In genomic region chr6:4603856-4604369, GRCh38 we compare ENCODE assay signal across 11 cellular contexts.
"Had no signal": no experiment of that assay in that cellular context is flagged by ENCODE, and none has a peak within 500 bp of the region (broad histone marks: within the 10 kb centered on the region; RNA-seq: fewer than 3 reads in every experiment).

No MANE protein-coding gene starts in this region.

- H3K36me3 ChIP-seq: pancreas, stomach, thyroid gland, vagina had no signal

- H3K4me1 ChIP-seq: pancreas had no signal

- DNase-seq: activated CD4-positive, alpha-beta memory T cell treated with anti-CD3 and anti-CD28 coated beads for 36 hours; activated CD4-positive, CD25-positive, alpha-beta regulatory T cell treated with anti-CD3 and anti-CD28 coated beads, Interleukin-2, amount 50 U/mL, for 72 hours; activated gamma-delta T cell treated with Interleukin-2 at 50 U/mL for 16 hours; activated T-cell treated with anti-CD3 and anti-CD28 coated beads, Interleukin-2, amount 50 U/mL, for 48 hours; caudate nucleus; effector memory CD4-positive, alpha-beta T cell; kidney glomerular epithelial cell; pancreas had no signal

- H3K4me3 ChIP-seq: pancreas, stomach, thyroid gland, vagina had no signal

- H3K9me3 ChIP-seq: pancreas, stomach, thyroid gland, vagina had no signal

- FAIRE-seq: pancreas had no signal

- H3K27ac ChIP-seq: pancreas, thyroid gland, vagina had no signal

- H3K27me3 ChIP-seq: pancreas, stomach, thyroid gland, vagina had no signal
